ENCODE assay signal across 15 cellular contexts in the genomic region with DNA sequence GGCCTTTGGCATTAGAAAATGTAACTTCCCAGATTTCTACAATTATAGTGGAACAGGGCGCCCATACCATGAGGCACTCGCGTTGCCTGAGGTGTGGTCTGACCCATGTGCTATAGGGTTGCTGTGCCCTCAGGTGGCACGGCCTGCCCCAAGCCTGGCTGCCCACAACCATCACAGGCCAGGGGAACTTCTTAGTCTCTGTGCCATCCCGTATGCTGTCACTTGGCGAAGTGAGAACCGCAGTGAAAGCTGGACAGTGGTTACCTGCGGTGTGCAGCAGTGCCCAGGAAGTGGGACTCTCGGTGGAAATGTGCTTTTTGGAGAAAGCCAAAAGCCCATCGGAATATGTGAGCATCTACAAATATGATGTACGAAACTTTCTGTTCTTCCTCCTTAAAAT.
DNase-seq lines count a peak whose midpoint lies in the region; ATAC-seq lines count a peak whose summit lies in the region.
"Had no signal": no experiment of that assay in that cellular context is flagged by ENCODE, and none has a peak within 500 bp of the region (broad histone marks: within the 10 kb centered on the region; RNA-seq: fewer than 3 reads in every experiment).

No MANE protein-coding gene starts in this region.

- DNase-seq in activated T-cell treated with anti-CD3 and anti-CD28 coated beads, Interleukin-2, amount 50 U/mL, for 1 hour = peak; percentile 9
- no peak for DNase-seq in activated T-cell treated with anti-CD3 and anti-CD28 coated beads for 4 hours
- peak; percentile 29 for DNase-seq in cardiac septum (ENCODE audit: low spot score)
- no peak for DNase-seq in Right ventricle myocardium inferior (ENCODE audit: missing footprints)
- no peak for DNase-seq in naive thymus-derived CD4-positive, alpha-beta T cell
- DNase-seq in inferior parietal cortex (ENCODE audit: extremely low spot score) = no peak
- DNase-seq: NCI-H1048, NCI-H1417, NCI-H1694, NCI-H2029 treated with DMSO at 0.1 percent for 48 hours, NCI-H2227 treated with DMSO at 0.1 percent for 48 hours, NCI-H526 treated with DMSO at 0.1 percent for 48 hours, PC-9, Right ventricle myocardium superior had no signal

- H3K36me3 ChIP-seq in naive thymus-derived CD4-positive, alpha-beta T cell (ENCODE audit: control insufficient read depth in 2 of 3, insufficient read depth in 3 of 3, low read length in 3 of 3) = no peaks in the 10 kb centered on the region

- H3K27ac ChIP-seq in naive thymus-derived CD4-positive, alpha-beta T cell (ENCODE audit: low read depth, low read length) = no peak overlapping the region
- H3K27ac ChIP-seq: PC-9 had no signal

- CTCF ChIA-PET in naive thymus-derived CD4-positive, alpha-beta T cell (lab: Charles Lee) = interaction anchor here (0.6 to 2.4 kb wide), 3 partner anchors 38 to 126 kb away, joined by 3 to 8 read pairs (median 5); no protein-coding TSS in a partner anchor

- H3K27me3 Mint-ChIP-seq in naive thymus-derived CD4-positive, alpha-beta T cell = no peaks in the 10 kb centered on the region

- H3K36me3 Mint-ChIP-seq in naive thymus-derived CD4-positive, alpha-beta T cell = peaks cover 3 to 25% (median 6%) of the 10 kb centered on the region in 5 donors

- H3K27ac Mint-ChIP-seq in naive thymus-derived CD4-positive, alpha-beta T cell = peak overlapping the region in 6 of 9 donors; percentile 57 to 86 (median 78)

- H3K9me3 ChIP-seq in naive thymus-derived CD4-positive, alpha-beta T cell (ENCODE audit: control insufficient read depth in 2 of 3, low read length in 3 of 3) = no peaks in the 10 kb centered on the region

- H3K9me3 Mint-ChIP-seq in naive thymus-derived CD4-positive, alpha-beta T cell = no peaks in the 10 kb centered on the region

- H3K4me3 Mint-ChIP-seq in naive thymus-derived CD4-positive, alpha-beta T cell = no peak overlapping the region

- intact Hi-C loops in cardiac septum (cut with DNase I) = no loop called here
- intact Hi-C loops in Right ventricle myocardium inferior (cut with DNase I) = no loop called here
- intact Hi-C loops in naive thymus-derived CD4-positive, alpha-beta T cell (cut with micrococcal nuclease) = no loop called here

- H3K4me3 ChIP-seq in naive thymus-derived CD4-positive, alpha-beta T cell (ENCODE audit: low read length) = no peak overlapping the region
- H3K4me3 ChIP-seq: PC-9 had no signal

- POLR2A ChIA-PET in naive thymus-derived CD4-positive, alpha-beta T cell (lab: Charles Lee) = interaction anchor here (0.6 to 2.3 kb wide), 2 partner anchors 17 to 29 kb away, joined by 3 to 8 read pairs; no protein-coding TSS in a partner anchor

- H3K4me1 ChIP-seq in naive thymus-derived CD4-positive, alpha-beta T cell (ENCODE audit: control insufficient read depth in 2 of 2, insufficient read depth in 2 of 2, low read length in 2 of 2) = peaks cover 0 to 19% of the 10 kb centered on the region in 2 donors

- no peaks in the 10 kb centered on the region for H3K27me3 ChIP-seq in naive thymus-derived CD4-positive, alpha-beta T cell (ENCODE audit: control insufficient read depth in 2 of 2, insufficient read depth in 2 of 2, low read length in 2 of 2)

- H3K4me1 Mint-ChIP-seq in naive thymus-derived CD4-positive, alpha-beta T cell = peaks cover 8 to 82% (median 70%) of the 10 kb centered on the region in 7 donors

- ATAC-seq in Right ventricle myocardium inferior (no peak), HG02884 (IDR thresholded peaks at IDR 0.05; ENCODE audit: unreplicated experiment) (no peak)
- ATAC-seq in naive thymus-derived CD4-positive, alpha-beta T cell = no peak

Comparison
In these comparisons a context has a peak if more than half of its experiments do, and no peak if none do; other contexts are left out.
1. DNase-seq: peak in activated T-cell treated with anti-CD3 and anti-CD28 coated beads, Interleukin-2, amount 50 U/mL, for 1 hour (single experiment) and cardiac septum (single experiment); none in activated T-cell treated with anti-CD3 and anti-CD28 coated beads for 4 hours (single experiment), Right ventricle myocardium inferior (single experiment), naive thymus-derived CD4-positive, alpha-beta T cell (0 of 9) and inferior parietal cortex (single experiment).